Comparison of ENCODE assay signal across 8 cellular contexts in the genomic region with DNA sequence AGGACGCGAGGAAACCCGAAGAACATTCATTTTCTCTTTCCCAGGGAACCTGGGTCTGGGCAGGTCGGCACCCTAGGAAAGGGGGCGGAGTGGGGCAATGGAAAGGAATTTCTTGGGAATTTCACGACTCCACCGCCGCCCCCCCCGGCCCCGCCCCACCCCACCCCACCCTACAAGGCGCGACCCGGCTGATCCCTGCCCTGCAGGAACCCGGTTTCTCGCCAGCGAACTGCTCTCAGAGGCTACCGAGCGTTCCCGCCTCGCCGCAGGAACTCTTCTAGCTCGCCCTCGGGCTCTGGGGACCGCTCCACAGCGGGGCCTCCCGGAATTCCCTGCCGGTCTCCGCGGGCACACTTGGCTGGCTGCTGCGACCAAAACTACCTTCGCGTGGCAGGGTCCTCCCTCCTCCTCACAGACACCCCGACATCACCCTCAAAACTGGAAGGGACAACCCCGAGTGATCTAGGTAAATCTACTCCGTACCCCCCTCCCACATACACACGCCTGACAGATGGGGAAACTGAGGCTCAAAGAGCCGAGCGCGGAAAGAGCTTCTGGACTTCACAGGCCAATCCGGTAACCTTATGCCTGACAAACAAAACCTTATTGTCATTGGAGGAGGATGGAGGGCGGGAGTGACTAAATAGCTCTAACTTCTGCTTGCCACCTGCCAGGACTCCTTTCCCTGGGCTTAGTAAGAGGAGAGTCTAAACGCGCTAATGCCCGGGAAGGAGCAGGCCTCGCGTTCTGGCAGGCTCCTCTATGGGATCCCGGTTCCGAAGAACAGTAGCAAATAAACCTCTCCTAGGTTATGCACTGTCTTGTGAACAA. TPM values are rescaled to one million over a fixed set of nuclear protein-coding genes. Genes with fewer than 3 reads are reported as not detected.
DNase-seq lines count a peak whose midpoint lies in the region; ATAC-seq and TF ChIP-seq lines count a peak whose summit lies in the region.

No MANE protein-coding gene starts in this region.

- H3K9me3 Mint-ChIP-seq in activated CD4-positive, alpha-beta memory T cell treated with anti-CD3 and anti-CD28 coated beads for 36 hours, result no peaks in the 10 kb centered on the region
- H3K9me3 Mint-ChIP-seq in osteocyte (ENCODE audit: unreplicated experiment), result no peaks in the 10 kb centered on the region

- CTCF ChIA-PET in activated CD4-positive, alpha-beta memory T cell treated with anti-CD3 and anti-CD28 coated beads for 36 hours (lab: Charles Lee), result interaction anchor here (1.6 kb wide), 1 partner anchor 69 kb away, joined by 7 read pairs; no protein-coding TSS in a partner anchor

- ATAC-seq in HG02763 (IDR thresholded peaks at IDR 0.05; ENCODE audit: unreplicated experiment), result no peak
- ATAC-seq in HG03175 (IDR thresholded peaks at IDR 0.05; ENCODE audit: unreplicated experiment), result no peak

- DNase-seq in D341Med (ENCODE audit: low spot score) (peak; percentile 69), LHCN-M2 (ENCODE audit: low read depth) (peak; percentile 47), glomerular visceral epithelial cell (ENCODE audit: extremely low spot score) (peak; percentile 84), osteocyte (ENCODE audit: extremely low spot score, unreplicated experiment) (no peak), NCI-H2081 treated with DMSO at 0.1 percent for 48 hours (lab: John Stamatoyannopoulos, UW) (no peak)
- no peak for DNase-seq in activated CD4-positive, alpha-beta memory T cell treated with anti-CD3 and anti-CD28 coated beads for 36 hours

- peak overlapping the region; percentile 84 for H3K4me3 Mint-ChIP-seq in activated CD4-positive, alpha-beta memory T cell treated with anti-CD3 and anti-CD28 coated beads for 36 hours
- peak overlapping the region; percentile 87 for H3K4me3 Mint-ChIP-seq in osteocyte (ENCODE audit: unreplicated experiment)

- TF ChIP-seq CTCF in osteocyte (IDR thresholded peaks at IDR 0.05), result no peak

- POLR2A ChIA-PET in activated CD4-positive, alpha-beta memory T cell treated with anti-CD3 and anti-CD28 coated beads for 36 hours (lab: Charles Lee), result no interaction called here

- intact Hi-C loops in activated CD4-positive, alpha-beta memory T cell treated with anti-CD3 and anti-CD28 coated beads for 36 hours (cut with micrococcal nuclease), result loop anchor here (2.0 to 5.0 kb wide), 2 partner anchors 69 to 122 kb away; no protein-coding TSS in a partner anchor

- H3K36me3 Mint-ChIP-seq in activated CD4-positive, alpha-beta memory T cell treated with anti-CD3 and anti-CD28 coated beads for 36 hours, result peaks cover 2% of the 10 kb centered on the region
- peaks cover 9% of the 10 kb centered on the region for H3K36me3 Mint-ChIP-seq in osteocyte (ENCODE audit: unreplicated experiment)

- H3K4me1 Mint-ChIP-seq in activated CD4-positive, alpha-beta memory T cell treated with anti-CD3 and anti-CD28 coated beads for 36 hours (ENCODE audit: low read depth), result peaks cover 26% of the 10 kb centered on the region
- H3K4me1 Mint-ChIP-seq in osteocyte (ENCODE audit: unreplicated experiment), result peaks cover 51% of the 10 kb centered on the region

- H3K27me3 Mint-ChIP-seq in activated CD4-positive, alpha-beta memory T cell treated with anti-CD3 and anti-CD28 coated beads for 36 hours, result peaks cover 4% of the 10 kb centered on the region
- H3K27me3 Mint-ChIP-seq in osteocyte (ENCODE audit: unreplicated experiment), result no peaks in the 10 kb centered on the region

- no peak overlapping the region for H3K27ac Mint-ChIP-seq in activated CD4-positive, alpha-beta memory T cell treated with anti-CD3 and anti-CD28 coated beads for 36 hours
- peak overlapping the region; percentile 95 for H3K27ac Mint-ChIP-seq in osteocyte (ENCODE audit: unreplicated experiment)

RNA-seq across cellular contexts. Expression of a gene that starts 0.8 kb away (rescaled TPM):
- total RNA-seq in LHCN-M2 (2014; rRNA removed) (292 and 318 TPM in 2 replicates), osteocyte (371 and 380 TPM in 2 replicates)
- 584 TPM for polyA plus RNA-seq in LHCN-M2 (2012)
- total RNA-seq in activated CD4-positive, alpha-beta memory T cell treated with anti-CD3 and anti-CD28 coated beads for 36 hours, result 10 to 100 TPM; 70.6 to 72.2 TPM

Comparison
In these comparisons a context has a peak if more than half of its experiments do, and no peak if none do; other contexts are left out.
1. DNase-seq: peak in D341Med (single experiment), LHCN-M2 (single experiment) and glomerular visceral epithelial cell (single experiment); none in activated CD4-positive, alpha-beta memory T cell treated with anti-CD3 and anti-CD28 coated beads for 36 hours (single experiment), osteocyte (single experiment) and NCI-H2081 treated with DMSO at 0.1 percent for 48 hours (single experiment).